Comparison of ENCODE assay signal across 15 cellular contexts in the genomic region with DNA sequence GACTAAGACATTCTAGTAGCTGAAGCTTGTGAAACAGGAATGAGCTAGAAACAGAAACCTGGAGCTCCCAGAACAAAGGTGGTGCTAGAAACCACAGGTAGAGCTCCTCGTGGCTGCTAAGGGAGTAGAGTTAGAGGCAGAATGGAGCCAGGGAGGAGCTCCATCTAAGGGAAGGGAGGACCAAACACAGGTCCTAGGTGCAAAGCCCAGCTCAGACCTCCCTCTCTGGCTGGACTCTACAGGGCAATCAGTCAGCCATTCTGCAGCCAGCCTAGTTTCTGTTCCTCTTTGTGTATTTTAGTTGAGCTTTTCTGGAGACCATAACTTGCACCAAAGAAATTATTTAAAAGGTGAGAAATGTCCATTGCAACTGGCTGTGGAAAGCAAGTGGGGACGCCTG.
A peak's percentile ranks its signal among the peaks of the same experiment; 100 is the strongest.
DNase-seq lines count a peak whose midpoint lies in the region; ATAC-seq, FAIRE-seq and TF ChIP-seq lines count a peak whose summit lies in the region.
"Had no signal": no experiment of that assay in that cellular context is flagged by ENCODE, and none has a peak within 500 bp of the region (broad histone marks: within the 10 kb centered on the region; RNA-seq: fewer than 3 reads in every experiment).

No MANE protein-coding gene starts in this region.

- H3K36me3 ChIP-seq in mammary epithelial cell (ENCODE audit: insufficient read depth, low read length) (no peaks in the 10 kb centered on the region), OCI-LY3 (replicated peaks; ENCODE audit: low read depth, low read length) (peaks cover 21% of the 10 kb centered on the region), thyroid gland (no peaks in the 10 kb centered on the region), pancreas (no peaks in the 10 kb centered on the region)
- H3K36me3 ChIP-seq: breast epithelium had no signal

- H3K9ac ChIP-seq in mammary epithelial cell (ENCODE audit: insufficient read depth, low read length) = no peak overlapping the region
- no peak overlapping the region for H3K9ac ChIP-seq in OCI-LY3 (ENCODE audit: low read length)

- H3K4me3 ChIP-seq in mammary epithelial cell (replicated peaks in 1 of 3; ENCODE audit: insufficient read depth in 1 of 3, low read depth in 2 of 3, low read length in 3 of 3) (no peak overlapping the region), OCI-LY3 (ENCODE audit: low read length) (no peak overlapping the region), thyroid gland (replicated peaks in 1 of 3) (no peak overlapping the region), pancreas (no peak overlapping the region)
- H3K4me3 ChIP-seq: breast epithelium, esophagus muscularis mucosa had no signal

- CTCF ChIA-PET in mammary epithelial cell (lab: Charles Lee; ENCODE audit: low non-redundant PET) (no interaction called here), MCF 10A (lab: Yijun Ruan, JAX) (interaction anchor here (0.9 kb wide), 1 partner anchor 9 kb away, joined by 5 read pairs; no protein-coding TSS in a partner anchor)

- no peak overlapping the region for H3K27ac Mint-ChIP-seq in MCF 10A (ENCODE audit: low read depth, unreplicated experiment)
- no peak overlapping the region for H3K27ac Mint-ChIP-seq in chondrocyte (ENCODE audit: unreplicated experiment)
- H3K27ac Mint-ChIP-seq: activated T-cell treated with anti-CD3 and anti-CD28 coated beads, Interleukin-2, amount 50 U/mL, for 72 hours had no signal

- TF ChIP-seq CTCF in mammary epithelial cell (conservative IDR thresholded peaks at IDR 0.05 in 1 of 2, IDR thresholded peaks at IDR 0.05 in 1 of 2; ENCODE audit: extremely low read depth in 1 of 2, insufficient read depth in 1 of 2, low read depth in 1 of 2, low read length in 2 of 2) (no peak), MCF 10A (IDR thresholded peaks at IDR 0.05; ENCODE audit: unreplicated experiment) (no peak), OCI-LY3 (IDR thresholded peaks at IDR 0.05; ENCODE audit: low read depth, low read length) (no peak), thyroid gland (IDR thresholded peaks at IDR 0.05) (no peak), pancreas (IDR thresholded peaks at IDR 0.05) (no peak), chondrocyte (IDR thresholded peaks at IDR 0.05) (no peak)

- no peak overlapping the region for H3K27ac ChIP-seq in mammary epithelial cell (ENCODE audit: insufficient read depth, low read depth, low read length)
- no peak overlapping the region; the same call in 1 of the 2 replicates for H3K27ac ChIP-seq in OCI-LY3 (ENCODE audit: low read length)
- H3K27ac ChIP-seq in thyroid gland = peak overlapping the region in 2 of 3 donors; percentile 47 to 70
- no peak overlapping the region for H3K27ac ChIP-seq in pancreas
- H3K27ac ChIP-seq: breast epithelium, esophagus muscularis mucosa, VCaP had no signal

- BruUV-seq in mammary epithelial cell (replicated peaks; lab: Mats Ljungman, UMichigan) (no TSS peak), MCF 10A (replicated peaks; lab: Mats Ljungman, UMichigan) (no TSS peak)

- H3K36me3 Mint-ChIP-seq in MCF 10A (ENCODE audit: insufficient read depth, unreplicated experiment) (peaks cover 16% of the 10 kb centered on the region), chondrocyte (ENCODE audit: low read depth) (peaks cover 27% of the 10 kb centered on the region)

- no peak overlapping the region for H3K4me2 ChIP-seq in mammary epithelial cell (ENCODE audit: insufficient read depth, low read depth, low read length)
- peak overlapping the region; percentile 5; the same call in 1 of the 2 replicates for H3K4me2 ChIP-seq in OCI-LY3 (ENCODE audit: low read length)

- H3K4me3 Mint-ChIP-seq in MCF 10A (ENCODE audit: unreplicated experiment) (no peak overlapping the region), chondrocyte (ENCODE audit: unreplicated experiment) (no peak overlapping the region)
- H3K4me3 Mint-ChIP-seq: activated T-cell treated with anti-CD3 and anti-CD28 coated beads, Interleukin-2, amount 50 U/mL, for 72 hours had no signal

- H3K4me1 Mint-ChIP-seq in MCF 10A (ENCODE audit: insufficient read depth, unreplicated experiment) (no peaks in the 10 kb centered on the region), chondrocyte (ENCODE audit: low read depth) (no peaks in the 10 kb centered on the region)

- DNase-seq in mammary epithelial cell (peak; percentile 9), MCF 10A (ENCODE audit: unreplicated experiment) (no peak), thyroid gland (no peak), pancreas (no peak), chondrocyte (ENCODE audit: low spot score) (no peak)
- DNase-seq: activated T-cell treated with anti-CD3 and anti-CD28 coated beads, Interleukin-2, amount 50 U/mL, for 72 hours; DMS79; NCI-H146 had no signal

- 76% methylated on average over 2 of the region's 2 CpGs for WGBS in mammary epithelial cell (ENCODE audit: low coverage, missing lambda C conversion rate)
- WGBS in thyroid gland, 2 donors = 79% methylated on average over 2 of the region's 2 CpGs
- WGBS in pancreas, 2 donors = 80 to 92% methylated on average over 2 of the region's 2 CpGs

- TF ChIP-seq POLR2A in thyroid gland (IDR thresholded peaks at IDR 0.05) = no peak

- H3K27me3 ChIP-seq in mammary epithelial cell (ENCODE audit: insufficient read depth, low read length) (no peaks in the 10 kb centered on the region), OCI-LY3 (ENCODE audit: low read depth, low read length) (no peaks in the 10 kb centered on the region), thyroid gland (no peaks in the 10 kb centered on the region), pancreas (no peaks in the 10 kb centered on the region)
- H3K27me3 ChIP-seq: breast epithelium, esophagus muscularis mucosa had no signal

- no peaks in the 10 kb centered on the region for H3K79me2 ChIP-seq in mammary epithelial cell (ENCODE audit: insufficient read depth, low read length)
- no peaks in the 10 kb centered on the region for H3K79me2 ChIP-seq in OCI-LY3 (ENCODE audit: low read length)

- H3K9me3 Mint-ChIP-seq in MCF 10A (ENCODE audit: unreplicated experiment) (no peaks in the 10 kb centered on the region), chondrocyte (ENCODE audit: low read depth) (peaks cover 7% of the 10 kb centered on the region)

- no peak overlapping the region for H2AFZ ChIP-seq in mammary epithelial cell (ENCODE audit: low read depth, low read length)
- H2AFZ ChIP-seq in OCI-LY3 (ENCODE audit: low read depth, low read length) = no peak overlapping the region

- in situ Hi-C loops in mammary epithelial cell (cut with MboI; ENCODE audit: low sequenced_read_pairs in 2 of 2) = no loop called here

- POLR2A ChIA-PET in MCF 10A (lab: Yijun Ruan, JAX) = interaction anchor here (0.5 to 0.6 kb wide), 2 partner anchors 10 to 17 kb away, joined by 3 read pairs; no protein-coding TSS in a partner anchor

- H3K27me3 Mint-ChIP-seq in MCF 10A (ENCODE audit: insufficient read depth, unreplicated experiment) = no peaks in the 10 kb centered on the region
- no peaks in the 10 kb centered on the region for H3K27me3 Mint-ChIP-seq in chondrocyte (ENCODE audit: low read depth)

- no peak for FAIRE-seq in pancreas (lab: Jason Lieb, UNC)

- no peaks in the 10 kb centered on the region for H3K4me1 ChIP-seq in mammary epithelial cell (ENCODE audit: insufficient read depth, low read length)
- peaks cover 12% of the 10 kb centered on the region for H3K4me1 ChIP-seq in OCI-LY3 (ENCODE audit: low read length)
- H3K4me1 ChIP-seq in thyroid gland = peaks cover 5 to 24% of the 10 kb centered on the region in 2 donors
- H3K4me1 ChIP-seq in pancreas = no peaks in the 10 kb centered on the region
- H3K4me1 ChIP-seq: breast epithelium, esophagus muscularis mucosa had no signal

- no peaks in the 10 kb centered on the region for H4K20me1 ChIP-seq in mammary epithelial cell (ENCODE audit: insufficient read depth, low read length)
- H4K20me1 ChIP-seq in OCI-LY3 (ENCODE audit: insufficient read depth, low read length) = peaks cover 2% of the 10 kb centered on the region; the same call in 1 of the 2 replicates

- intact Hi-C loops in mammary epithelial cell (cut with micrococcal nuclease) (no loop called here), MCF 10A (cut with micrococcal nuclease) (no loop called here), thyroid gland (cut with DNase I) (no loop called here), pancreas (cut with DNase I) (loop anchor here in 1 of 3 donors (10.0 kb wide), 1 partner anchor 62 kb away; no protein-coding TSS in a partner anchor)

- ATAC-seq in HG02588 (IDR thresholded peaks at IDR 0.05; ENCODE audit: unreplicated experiment) (peak; percentile 76), pancreas (no peak), GM21360 (IDR thresholded peaks at IDR 0.05; ENCODE audit: unreplicated experiment) (no peak)
- ATAC-seq: activated T-cell treated with anti-CD3 and anti-CD28 coated beads, Interleukin-2, amount 50 U/mL, for 72 hours; Panc1 had no signal

- dilution Hi-C loops in mammary epithelial cell (cut with HindIII; ENCODE audit: low sequenced_read_pairs) = no loop called here

- no peaks in the 10 kb centered on the region for H3K9me3 ChIP-seq in mammary epithelial cell (replicated peaks; ENCODE audit: insufficient read depth, low read length)
- no peaks in the 10 kb centered on the region for H3K9me3 ChIP-seq in OCI-LY3 (ENCODE audit: insufficient read depth, low read length)
- H3K9me3 ChIP-seq in thyroid gland = no peaks in the 10 kb centered on the region
- no peaks in the 10 kb centered on the region for H3K9me3 ChIP-seq in pancreas

Comparison
In these comparisons a context has a peak if more than half of its experiments do, and no peak if none do; other contexts are left out.
1. H3K27ac ChIP-seq: peak in thyroid gland (2 of 3); none in mammary epithelial cell (single experiment), OCI-LY3 (single experiment) and pancreas (0 of 4).